In genomic region chr22:18096823-18097222, GRCh38 we compare ENCODE assay signal across 1 cellular context.
TF ChIP-seq lines count a peak whose summit lies in the region.

No MANE protein-coding gene starts in this region.

TF ChIP-seq in HepG2, 621 proteins besides CTCF, POLR2A, EP300 and RAD21:
- no peak for TF ChIP-seq ZNF572 (CRISPR knock-in tag; IDR thresholded peaks at IDR 0.05)
- TF ChIP-seq NR1H2 (CRISPR knock-in tag; IDR thresholded peaks at IDR 0.05; ENCODE audit: borderline replicate concordance, low read depth) = no peak
- no peak for TF ChIP-seq HNRNPK (IDR thresholded peaks at IDR 0.05; ENCODE audit: low read depth, low read length, poor library complexity, severe bottlenecking)
- TF ChIP-seq ZNF792 (CRISPR knock-in tag; IDR thresholded peaks at IDR 0.05) = no peak
- TF ChIP-seq FIP1L1 (IDR thresholded peaks at IDR 0.05; ENCODE audit: borderline replicate concordance, insufficient read depth, low read depth, low read length) = no peak
- TF ChIP-seq, protein P1, sequence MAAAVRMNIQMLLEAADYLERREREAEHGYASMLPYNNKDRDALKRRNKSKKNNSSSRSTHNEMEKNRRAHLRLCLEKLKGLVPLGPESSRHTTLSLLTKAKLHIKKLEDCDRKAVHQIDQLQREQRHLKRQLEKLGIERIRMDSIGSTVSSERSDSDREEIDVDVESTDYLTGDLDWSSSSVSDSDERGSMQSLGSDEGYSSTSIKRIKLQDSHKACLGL (CRISPR knock-in tag; IDR thresholded peaks at IDR 0.05) = no peak
- no peak for TF ChIP-seq ZMYM4 (CRISPR knock-in tag; IDR thresholded peaks at IDR 0.05)
